ENCODE assay signal across 28 cellular contexts in genomic region chr13:32174366-32174765, GRCh38.
"Had no signal": no experiment of that assay in that cellular context is flagged by ENCODE, and none has a peak within 500 bp of the region (broad histone marks: within the 10 kb centered on the region; RNA-seq: fewer than 3 reads in every experiment).

No MANE protein-coding gene starts in this region.

- H3K27ac ChIP-seq: neural progenitor cell, ovary, parathyroid adenoma, psoas muscle, skin epidermis, spleen, suprapubic skin, testis, tibial artery, transverse colon, upper lobe of right lung, uterus had no signal

- H3K4me2 ChIP-seq: neural progenitor cell, smooth muscle cell had no signal

- H3K4me1 ChIP-seq: neural progenitor cell, parathyroid adenoma, psoas muscle, spleen, suprapubic skin, testis, transverse colon, upper lobe of right lung, uterus had no signal

- H2AFZ ChIP-seq: neural progenitor cell, parathyroid adenoma had no signal

- H3K4me3 ChIP-seq: neural progenitor cell, ovary, psoas muscle, skin epidermis, smooth muscle cell, spleen, suprapubic skin, testis, tibial artery, transverse colon, upper lobe of right lung, uterus had no signal

- DNase-seq: natural killer cell; occipital lobe; ovary; posterior cingulate gyrus; psoas muscle; right cardiac atrium; spleen; stimulated activated CD4-positive, alpha-beta T cell treated with anti-CD3 and anti-CD28 coated beads, Interleukin-12 subunit alpha, Interleukin-12 subunit beta, amount 100 ng/mL, for 4 hours; stimulated activated CD4-positive, alpha-beta T cell treated with anti-CD3 and anti-CD28 coated beads, Interleukin-1b, Interleukin-23, amount 100 ng/mL, for 48 hours; stimulated activated CD4-positive, alpha-beta T cell treated with anti-CD3 and anti-CD28 coated beads, Interleukin-4, amount 100 ng/mL, for 1 hour; stimulated activated CD4-positive, alpha-beta T cell treated with anti-CD3 and anti-CD28 coated beads, Interleukin-4, amount 100 ng/mL, for 4 hours; stimulated activated CD8-positive, alpha-beta memory T cell treated with anti-CD3 and anti-CD28 coated beads, Interleukin-4, amount 100 ng/mL, for 48 hours; stimulated activated naive CD4-positive, alpha-beta T cell; stimulated activated naive CD8-positive, alpha-beta T cell treated with anti-CD3 and anti-CD28 coated beads, Interleukin-15, amount 100 ng/mL, for 72 hours; stimulated activated naive CD8-positive, alpha-beta T cell treated with anti-CD3 and anti-CD28 coated beads, Interleukin-15, Interleukin-2, amounts not matched to agents 100 U/mL and 50 U/mL, for 24 hours; substantia nigra; testis; tibial artery; transverse colon; upper lobe of right lung; uterus had no signal

- ATAC-seq: natural killer cell; psoas muscle; right cardiac atrium; sciatic nerve; stimulated activated memory B cell treated with anti-CD40 and anti-IgM and Interleukin-4, amounts not matched to agents 10 μg/mL and 1 μg/mL and 100 μg/mL, for 72 hours; stimulated activated naive CD8-positive, alpha-beta T cell treated with anti-CD3 and anti-CD28 coated beads, Interleukin-15, amount 100 ng/mL, for 72 hours; stimulated activated naive CD8-positive, alpha-beta T cell treated with anti-CD3 and anti-CD28 coated beads, Interleukin-15, Interleukin-2, amounts not matched to agents 100 U/mL and 50 U/mL, for 24 hours; upper lobe of right lung had no signal

- H3K79me2 ChIP-seq: parathyroid adenoma had no signal

- H3K9ac ChIP-seq: neural progenitor cell, parathyroid adenoma had no signal

- H3K9me3 ChIP-seq: ovary, psoas muscle, spleen, suprapubic skin, testis, tibial artery, transverse colon, upper lobe of right lung, uterus had no signal

- H3K36me3 ChIP-seq: neural progenitor cell, ovary, transverse colon, upper lobe of right lung, uterus had no signal

- H3K27me3 ChIP-seq: neural progenitor cell, ovary, spleen, suprapubic skin, testis, tibial artery, transverse colon, upper lobe of right lung, uterus had no signal
